10 cellular contexts compared by ENCODE assay signal in genomic region chr17:45320349-45320930, GRCh38. TPM values are rescaled to one million over a fixed set of nuclear protein-coding genes. Genes with fewer than 3 reads are reported as not detected.
A peak's percentile ranks its signal among the peaks of the same experiment; 100 is the strongest.
DNase-seq lines count a peak whose midpoint lies in the region; ATAC-seq and TF ChIP-seq lines count a peak whose summit lies in the region.
"Had no signal": no experiment of that assay in that cellular context is flagged by ENCODE, and none has a peak within 500 bp of the region (broad histone marks: within the 10 kb centered on the region; RNA-seq: fewer than 3 reads in every experiment).

No MANE protein-coding gene starts in this region.

- no peaks in the 10 kb centered on the region for H3K9me3 Mint-ChIP-seq in activated CD4-positive, alpha-beta T cell treated with anti-CD3 and anti-CD28 coated beads, Interleukin-2, amount 10 ng/mL, durations not matched to agents 24 days and 14 days
- no peaks in the 10 kb centered on the region for H3K9me3 Mint-ChIP-seq in stimulated activated memory B cell treated with anti-CD40 and anti-IgM and Interleukin-4, amounts not matched to agents 10 μg/mL and 1 μg/mL and 100 μg/mL, for 72 hours

- no peak for ATAC-seq in foreskin keratinocyte
- ATAC-seq in stimulated activated memory B cell treated with anti-CD40 and anti-IgM and Interleukin-4, amounts not matched to agents 10 μg/mL and 1 μg/mL and 100 μg/mL, for 72 hours = no peak

- intact Hi-C loops in activated CD4-positive, alpha-beta T cell treated with anti-CD3 and anti-CD28 coated beads, Interleukin-2, amount 10 ng/mL, durations not matched to agents 24 days and 14 days (cut with micrococcal nuclease) = no loop called here

- H3K4me1 Mint-ChIP-seq in activated CD4-positive, alpha-beta T cell treated with anti-CD3 and anti-CD28 coated beads, Interleukin-2, amount 10 ng/mL, durations not matched to agents 24 days and 14 days = peaks cover 44% of the 10 kb centered on the region
- H3K4me1 Mint-ChIP-seq in stimulated activated memory B cell treated with anti-CD40 and anti-IgM and Interleukin-4, amounts not matched to agents 10 μg/mL and 1 μg/mL and 100 μg/mL, for 72 hours = peaks cover 43% of the 10 kb centered on the region

- peaks cover 3% of the 10 kb centered on the region for H3K27me3 Mint-ChIP-seq in activated CD4-positive, alpha-beta T cell treated with anti-CD3 and anti-CD28 coated beads, Interleukin-2, amount 10 ng/mL, durations not matched to agents 24 days and 14 days
- no peaks in the 10 kb centered on the region for H3K27me3 Mint-ChIP-seq in stimulated activated memory B cell treated with anti-CD40 and anti-IgM and Interleukin-4, amounts not matched to agents 10 μg/mL and 1 μg/mL and 100 μg/mL, for 72 hours

- no peaks in the 10 kb centered on the region for H3K27me3 ChIP-seq in foreskin keratinocyte

- H3K36me3 Mint-ChIP-seq in activated CD4-positive, alpha-beta T cell treated with anti-CD3 and anti-CD28 coated beads, Interleukin-2, amount 10 ng/mL, durations not matched to agents 24 days and 14 days (ENCODE audit: low read depth) = peaks cover 13% of the 10 kb centered on the region
- H3K36me3 Mint-ChIP-seq in stimulated activated memory B cell treated with anti-CD40 and anti-IgM and Interleukin-4, amounts not matched to agents 10 μg/mL and 1 μg/mL and 100 μg/mL, for 72 hours = peaks cover 10% of the 10 kb centered on the region

- H3K4me3 Mint-ChIP-seq in activated CD4-positive, alpha-beta T cell treated with anti-CD3 and anti-CD28 coated beads, Interleukin-2, amount 10 ng/mL, durations not matched to agents 24 days and 14 days = peak overlapping the region; percentile 4
- no peak overlapping the region for H3K4me3 Mint-ChIP-seq in stimulated activated memory B cell treated with anti-CD40 and anti-IgM and Interleukin-4, amounts not matched to agents 10 μg/mL and 1 μg/mL and 100 μg/mL, for 72 hours

- H3K27ac Mint-ChIP-seq in activated CD4-positive, alpha-beta T cell treated with anti-CD3 and anti-CD28 coated beads, Interleukin-2, amount 10 ng/mL, durations not matched to agents 24 days and 14 days = no peak overlapping the region
- peak overlapping the region; percentile 46 for H3K27ac Mint-ChIP-seq in stimulated activated memory B cell treated with anti-CD40 and anti-IgM and Interleukin-4, amounts not matched to agents 10 μg/mL and 1 μg/mL and 100 μg/mL, for 72 hours

- TF ChIP-seq CTCF in foreskin keratinocyte (conservative IDR thresholded peaks at IDR 0.05) = no peak

- H3K4me1 ChIP-seq in foreskin keratinocyte = peaks cover 35% of the 10 kb centered on the region

- peak overlapping the region; percentile 62 for H3K27ac ChIP-seq in foreskin keratinocyte

- no peak for DNase-seq in activated CD4-positive, alpha-beta T cell treated with anti-CD3 and anti-CD28 coated beads, Interleukin-2, amount 10 ng/mL, durations not matched to agents 24 days and 14 days
- no peak for DNase-seq in activated CD4-positive, alpha-beta T cell treated with anti-CD3 and anti-CD28 coated beads, Interleukin-2, amount 50 U/mL, for 4 hours
- peak; percentile 11 for DNase-seq in T-helper 9 cell
- peak in 1 of 2 donors; percentile 66 for DNase-seq in foreskin keratinocyte
- DNase-seq in COLO829 (ENCODE audit: low spot score) = no peak
- no peak for DNase-seq in amygdala (lab: John Stamatoyannopoulos, UW)
- no peak for DNase-seq in amniotic stem cell (lab: John Stamatoyannopoulos, UW)
- DNase-seq: NCI-H446 had no signal

RNA-seq across cellular contexts. Expression of gene MAP3K14, which starts 3.6 kb away (rescaled TPM):
- 57.4 and 61.0 TPM in 2 replicates for total RNA-seq in activated CD4-positive, alpha-beta T cell treated with anti-CD3 and anti-CD28 coated beads, Interleukin-2, amount 10 ng/mL, durations not matched to agents 24 days and 14 days
- total RNA-seq in foreskin keratinocyte = 4.5 and 6.4 TPM in 2 replicates
- 4.8 and 7.1 TPM in 2 replicates for polyA plus RNA-seq in foreskin keratinocyte

RNA-seq across cellular contexts. Expression of gene SPATA32, which starts 58.5 kb away (rescaled TPM):
- total RNA-seq in activated CD4-positive, alpha-beta T cell treated with anti-CD3 and anti-CD28 coated beads, Interleukin-2, amount 10 ng/mL, durations not matched to agents 24 days and 14 days = 0.28 and 0.40 TPM in 2 replicates
- total RNA-seq in foreskin keratinocyte = not detected in 2 replicates
- not detected in 2 replicates for polyA plus RNA-seq in foreskin keratinocyte
- total RNA-seq: H1 had no signal
